Comparison of ENCODE assay signal across 13 cellular contexts in the genomic region with DNA sequence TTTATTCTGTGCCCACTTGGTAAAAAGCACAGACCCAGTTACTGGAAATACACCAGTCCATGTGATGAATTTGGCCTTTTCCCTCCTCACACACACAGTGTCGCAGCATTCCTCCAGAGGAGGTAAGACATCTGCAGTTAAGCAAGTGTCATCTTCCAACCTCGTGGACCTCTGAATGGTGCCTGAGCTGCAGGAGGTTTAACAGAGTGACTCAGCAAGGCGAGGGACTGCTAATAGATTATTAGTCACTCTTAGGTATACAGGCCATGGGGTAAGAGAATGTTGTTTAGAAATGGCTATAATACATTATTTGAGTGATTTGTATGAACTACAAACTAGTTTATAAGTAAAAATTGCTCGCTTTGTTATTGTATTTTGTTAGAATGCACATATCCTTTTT. TPM values are rescaled to one million over a fixed set of nuclear protein-coding genes. Genes with fewer than 3 reads are reported as not detected.
DNase-seq lines count a peak whose midpoint lies in the region; ATAC-seq, FAIRE-seq and TF ChIP-seq lines count a peak whose summit lies in the region.
"Had no signal": no experiment of that assay in that cellular context is flagged by ENCODE, and none has a peak within 500 bp of the region (broad histone marks: within the 10 kb centered on the region; RNA-seq: fewer than 3 reads in every experiment).

No MANE protein-coding gene starts in this region.

- peak; percentile 99 for ATAC-seq in RWPE2 (ENCODE audit: low read depth)
- no peak for ATAC-seq in aorta (ENCODE audit: low FRiP score)
- no peak for ATAC-seq in Right ventricle myocardium superior (ENCODE audit: poor library complexity)
- ATAC-seq: activated CD8-positive, alpha-beta memory T cell treated with anti-CD3 and anti-CD28 coated beads, Interleukin-2, amount 10 ng/mL, durations not matched to agents 7 days and 5 days; left lung had no signal

- intact Hi-C loops in MCF 10A (cut with micrococcal nuclease) (no loop called here), breast epithelium (cut with DNase I; ENCODE audit: low total_unique reads) (loop anchor here (10.0 kb wide), 1 partner anchor 1519 kb away; no protein-coding TSS in a partner anchor), aorta (cut with DNase I) (no loop called here), Right ventricle myocardium superior (cut with DNase I) (no loop called here)

- H3K4me3 ChIP-seq in breast epithelium (no peak overlapping the region), RWPE2 (ENCODE audit: severe bottlenecking) (no peak overlapping the region), fibroblast of mammary gland (ENCODE audit: control insufficient read depth, low read depth, low read length) (no peak overlapping the region), aorta (ENCODE audit: low read length in 2 of 2) (no peak overlapping the region)
- H3K4me3 ChIP-seq: BLaER1, left lung had no signal

- no peak for TF ChIP-seq POLR2A in breast epithelium (IDR thresholded peaks at IDR 0.05)

- peaks cover 10% of the 10 kb centered on the region for H3K4me1 Mint-ChIP-seq in MCF 10A (ENCODE audit: insufficient read depth, unreplicated experiment)

- no peaks in the 10 kb centered on the region for H3K27me3 Mint-ChIP-seq in MCF 10A (ENCODE audit: insufficient read depth, unreplicated experiment)
- H3K27me3 Mint-ChIP-seq: activated CD8-positive, alpha-beta memory T cell treated with anti-CD3 and anti-CD28 coated beads, Interleukin-2, amount 10 ng/mL, durations not matched to agents 7 days and 5 days had no signal

- POLR2A ChIA-PET in MCF 10A (lab: Yijun Ruan, JAX), result interaction anchor here (1.1 to 2.1 kb wide), 3 partner anchors 8 to 88 kb away, joined by 3 to 8 read pairs (median 3); partner anchors contain the start of gene LRRC8B

- no peak overlapping the region for H3K27ac ChIP-seq in breast epithelium
- H3K27ac ChIP-seq in RWPE2 (ENCODE audit: poor library complexity, severe bottlenecking), result no peak overlapping the region
- H3K27ac ChIP-seq in aorta (ENCODE audit: low read depth in 1 of 2, low read length in 2 of 2), result no peak overlapping the region
- H3K27ac ChIP-seq: BLaER1, left lung had no signal

- no peak overlapping the region for H3K27ac Mint-ChIP-seq in MCF 10A (ENCODE audit: low read depth, unreplicated experiment)
- H3K27ac Mint-ChIP-seq: activated CD8-positive, alpha-beta memory T cell treated with anti-CD3 and anti-CD28 coated beads, Interleukin-2, amount 10 ng/mL, durations not matched to agents 7 days and 5 days had no signal

- no peaks in the 10 kb centered on the region for H3K27me3 ChIP-seq in breast epithelium
- no peaks in the 10 kb centered on the region for H3K27me3 ChIP-seq in RWPE2 (ENCODE audit: insufficient read depth, poor library complexity, severe bottlenecking)
- no peaks in the 10 kb centered on the region for H3K27me3 ChIP-seq in aorta (ENCODE audit: control insufficient read depth in 1 of 2, insufficient read depth in 2 of 2, low read length in 1 of 2)
- H3K27me3 ChIP-seq: BLaER1, left lung had no signal

- 58 to 74% methylated on average over 4 of the region's 4 CpGs for WGBS in aorta, 2 donors

- BruUV-seq in MCF 10A (replicated peaks; lab: Mats Ljungman, UMichigan), result no TSS peak

- CTCF ChIA-PET in MCF 10A (lab: Yijun Ruan, JAX), result interaction anchor here (0.7 to 1.8 kb wide), 6 partner anchors 32 to 247 kb away, joined by 3 to 8 read pairs (median 4); no protein-coding TSS in a partner anchor

- no peak overlapping the region for H3K4me3 Mint-ChIP-seq in MCF 10A (ENCODE audit: unreplicated experiment)
- H3K4me3 Mint-ChIP-seq: activated CD8-positive, alpha-beta memory T cell treated with anti-CD3 and anti-CD28 coated beads, Interleukin-2, amount 10 ng/mL, durations not matched to agents 7 days and 5 days had no signal

- H3K4me1 ChIP-seq in breast epithelium (no peaks in the 10 kb centered on the region), RWPE2 (ENCODE audit: insufficient read depth, poor library complexity, severe bottlenecking) (peaks cover 6% of the 10 kb centered on the region), aorta (ENCODE audit: control insufficient read depth in 1 of 2, insufficient read depth in 2 of 2, low read length in 2 of 2) (no peaks in the 10 kb centered on the region)

- no peaks in the 10 kb centered on the region for H3K36me3 Mint-ChIP-seq in MCF 10A (ENCODE audit: insufficient read depth, unreplicated experiment)

- no peaks in the 10 kb centered on the region for H3K9me3 Mint-ChIP-seq in MCF 10A (ENCODE audit: unreplicated experiment)

- FAIRE-seq in urothelium cell line (lab: Jason Lieb, UNC), result no peak

- H3K9me3 ChIP-seq in breast epithelium, result no peaks in the 10 kb centered on the region
- H3K9me3 ChIP-seq in RWPE2 (ENCODE audit: severe bottlenecking), result no peaks in the 10 kb centered on the region
- H3K9me3 ChIP-seq in aorta (ENCODE audit: control insufficient read depth, low read length), result no peaks in the 10 kb centered on the region
- H3K9me3 ChIP-seq: left lung had no signal

- peak; percentile 67 for DNase-seq in MCF 10A (ENCODE audit: unreplicated experiment)
- no peak for DNase-seq in breast epithelium (ENCODE audit: low spot score in 2 of 2)
- DNase-seq in RWPE2 (ENCODE audit: low spot score), result peak; percentile 69
- peak; percentile 92 for DNase-seq in fibroblast of mammary gland (ENCODE audit: low read depth)
- DNase-seq in urothelium cell line (ENCODE audit: low spot score), result peak; percentile 53
- DNase-seq in aorta, result no peak
- DNase-seq in superior temporal gyrus (ENCODE audit: extremely low spot score), result no peak
- DNase-seq in Right ventricle myocardium superior, result no peak
- DNase-seq: activated CD8-positive, alpha-beta memory T cell treated with anti-CD3 and anti-CD28 coated beads, Interleukin-2, amount 10 ng/mL, durations not matched to agents 7 days and 5 days; anterior cingulate cortex; left lung; NCI-H1417 treated with DMSO at 0.1 percent for 48 hours had no signal

- H3K36me3 ChIP-seq in breast epithelium (no peaks in the 10 kb centered on the region), RWPE2 (ENCODE audit: low read depth) (no peaks in the 10 kb centered on the region), aorta (ENCODE audit: control insufficient read depth in 1 of 2, insufficient read depth in 2 of 2, low read length in 1 of 2) (no peaks in the 10 kb centered on the region)
- H3K36me3 ChIP-seq: BLaER1, left lung had no signal

- TF ChIP-seq CTCF in MCF 10A (IDR thresholded peaks at IDR 0.05; ENCODE audit: unreplicated experiment), result no peak
- no peak for TF ChIP-seq CTCF in breast epithelium (IDR thresholded peaks at IDR 0.05)
- no peak for TF ChIP-seq CTCF in RWPE2 (IDR thresholded peaks at IDR 0.05; ENCODE audit: poor library complexity, severe bottlenecking)
- no peak for TF ChIP-seq CTCF in fibroblast of mammary gland (conservative IDR thresholded peaks at IDR 0.05; ENCODE audit: control insufficient read depth, insufficient read depth, low read depth, low read length)

RNA-seq across cellular contexts. Expression of gene LRRC8B, which starts 8.6 kb away (rescaled TPM):
- 7.0 and 9.7 TPM in 2 replicates for total RNA-seq in MCF 10A (2022)
- total RNA-seq in breast epithelium, result 10 to 100 TPM; 11.5 to 25.3 (median 12.3) TPM
- 1 to 10 TPM; 4.4 to 5.9 TPM for total RNA-seq in aorta
- polyA plus RNA-seq in aorta, result under 1 TPM; 0.72 to 0.88 TPM
- total RNA-seq in Right ventricle myocardium superior, result 2.5 TPM

Comparison
In these comparisons a context has a peak if more than half of its experiments do, and no peak if none do; other contexts are left out.
1. DNase-seq: peak in MCF 10A (single experiment), RWPE2 (single experiment), fibroblast of mammary gland (single experiment) and urothelium cell line (single experiment); none in breast epithelium (0 of 2), aorta (0 of 2), superior temporal gyrus (single experiment) and Right ventricle myocardium superior (single experiment).